In the genomic region with DNA sequence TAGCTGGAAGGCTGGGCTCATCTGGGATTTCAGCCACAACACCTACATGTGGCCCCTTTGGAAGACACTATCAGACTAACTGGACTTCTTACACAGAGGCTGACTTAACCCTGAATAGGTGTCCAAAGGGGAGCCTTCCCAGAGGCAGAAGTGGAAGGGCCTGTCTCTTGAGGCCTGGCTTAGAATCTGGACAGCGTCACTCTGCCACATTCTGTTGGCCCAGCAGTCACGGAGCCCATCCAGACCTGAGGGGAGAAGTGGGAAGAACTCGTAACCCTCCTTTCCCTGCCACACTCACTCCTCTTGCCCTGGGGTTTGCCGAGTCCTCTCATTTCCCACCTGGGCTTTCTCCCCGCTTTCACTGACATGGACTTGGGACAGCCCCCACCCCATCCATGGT, we compare ENCODE assay signal across 27 cellular contexts.
"Had no signal": no experiment of that assay in that cellular context is flagged by ENCODE, and none has a peak within 500 bp of the region (broad histone marks: within the 10 kb centered on the region; RNA-seq: fewer than 3 reads in every experiment).

No MANE protein-coding gene starts in this region.

- H3K79me2 ChIP-seq: hepatocyte had no signal

- DNase-seq: effector CD8-positive, alpha-beta T cell; endodermal cell; foreskin keratinocyte; heart left ventricle; left cardiac atrium; mesendoderm; midbrain; naive thymus-derived CD4-positive, alpha-beta T cell; nucleus accumbens; psoas muscle; right cardiac atrium; sigmoid colon; stimulated activated CD4-positive, alpha-beta T cell treated with anti-CD3 and anti-CD28 coated beads, Interleukin-15, amount 100 ng/mL, for 24 hours; stimulated activated CD4-positive, alpha-beta T cell treated with anti-CD3 and anti-CD28 coated beads, Interleukin-2, amount 100 ng/mL, for 48 hours; stimulated activated naive B cell treated with anti-CD40 and anti-IgM and Interleukin-4, amounts not matched to agents 10 μg/mL and 1 μg/mL and 100 μg/mL, for 72 hours had no signal

- H3K4me1 Mint-ChIP-seq: naive thymus-derived CD4-positive, alpha-beta T cell; stimulated activated naive B cell treated with anti-CD40 and anti-IgM and Interleukin-4, amounts not matched to agents 10 μg/mL and 1 μg/mL and 100 μg/mL, for 72 hours had no signal

- H3K36me3 Mint-ChIP-seq: neural progenitor cell had no signal

- H2AFZ ChIP-seq: hepatocyte, neural progenitor cell had no signal

- H3K4me3 ChIP-seq: gastroesophageal sphincter, heart left ventricle, hepatocyte, left lung, neural progenitor cell, psoas muscle, sigmoid colon, thoracic aorta, tibial nerve, vagina had no signal

- H3K27ac ChIP-seq: epithelial cell of prostate, foreskin keratinocyte, gastroesophageal sphincter, heart left ventricle, hepatocyte, left lung, neural progenitor cell, psoas muscle, sigmoid colon, thoracic aorta, tibial nerve, vagina had no signal

- H3K4me1 ChIP-seq: foreskin keratinocyte, gastroesophageal sphincter, heart left ventricle, left lung, psoas muscle, sigmoid colon, tibial nerve, vagina had no signal

- H3K4me2 ChIP-seq: hepatocyte, neural progenitor cell had no signal

- H3K9me3 ChIP-seq: thoracic aorta, vagina had no signal

- H3K9ac ChIP-seq: neural progenitor cell had no signal

- H3K4me3 Mint-ChIP-seq: dendritic cell treated with granulocyte-macrophage colony-stimulating factor and Interleukin-4, amounts not matched to agents 40 ng/mL and 50 ng/mL, for 4 days; endodermal cell; naive thymus-derived CD4-positive, alpha-beta T cell; nephron; neural progenitor cell; stimulated activated naive B cell treated with anti-CD40 and anti-IgM and Interleukin-4, amounts not matched to agents 10 μg/mL and 1 μg/mL and 100 μg/mL, for 72 hours; stimulated activated naive CD8-positive, alpha-beta T cell treated with anti-CD3 and anti-CD28 coated beads, Interleukin-15, Interleukin-2, amounts not matched to agents 100 ng/mL and 50 ng/mL, for 24 hours had no signal

- H3K27ac Mint-ChIP-seq: dendritic cell treated with granulocyte-macrophage colony-stimulating factor and Interleukin-4, amounts not matched to agents 40 ng/mL and 50 ng/mL, for 4 days; endodermal cell; naive thymus-derived CD4-positive, alpha-beta T cell; nephron; neural progenitor cell; stimulated activated naive B cell treated with anti-CD40 and anti-IgM and Interleukin-4, amounts not matched to agents 10 μg/mL and 1 μg/mL and 100 μg/mL, for 72 hours; stimulated activated naive CD8-positive, alpha-beta T cell treated with anti-CD3 and anti-CD28 coated beads, Interleukin-15, Interleukin-2, amounts not matched to agents 100 ng/mL and 50 ng/mL, for 24 hours had no signal

- H3K27me3 ChIP-seq: foreskin keratinocyte, gastroesophageal sphincter, hepatocyte, left lung, neural progenitor cell, tibial nerve, vagina had no signal

- ATAC-seq: esophagus mucosa; foreskin keratinocyte; gastroesophageal sphincter; left cardiac atrium; left lung; naive thymus-derived CD4-positive, alpha-beta T cell; psoas muscle; right cardiac atrium; stimulated activated naive B cell treated with anti-CD40 and anti-IgM and Interleukin-4, amounts not matched to agents 10 μg/mL and 1 μg/mL and 100 μg/mL, for 72 hours had no signal

- H3K27me3 Mint-ChIP-seq: dendritic cell treated with granulocyte-macrophage colony-stimulating factor and Interleukin-4, amounts not matched to agents 40 ng/mL and 50 ng/mL, for 4 days; stimulated activated naive CD8-positive, alpha-beta T cell treated with anti-CD3 and anti-CD28 coated beads, Interleukin-15, Interleukin-2, amounts not matched to agents 100 ng/mL and 50 ng/mL, for 24 hours had no signal

- H3K36me3 ChIP-seq: gastroesophageal sphincter, heart left ventricle, left lung, neural progenitor cell, sigmoid colon, thoracic aorta, tibial nerve, vagina had no signal
